ENCODE assay signal across 28 cellular contexts in genomic region chr2:71815701-71816100, GRCh38.
"Had no signal": no experiment of that assay in that cellular context is flagged by ENCODE, and none has a peak within 500 bp of the region (broad histone marks: within the 10 kb centered on the region; RNA-seq: fewer than 3 reads in every experiment).

No MANE protein-coding gene starts in this region.

- H3K9me3 Mint-ChIP-seq: stimulated activated naive B cell treated with anti-CD40 and anti-IgM and Interleukin-4, amounts not matched to agents 10 μg/mL and 1 μg/mL and 100 μg/mL, for 72 hours; stimulated activated naive CD8-positive, alpha-beta T cell treated with anti-CD3 and anti-CD28 coated beads, Interleukin-15, amount 100 ng/mL, for 72 hours; stimulated activated naive CD8-positive, alpha-beta T cell treated with anti-CD3 and anti-CD28 coated beads, Interleukin-15, Interleukin-2, amounts not matched to agents 100 ng/mL and 50 ng/mL, for 24 hours; type B pancreatic cell had no signal

- H3K9me3 ChIP-seq: stomach, suprapubic skin, testis, thoracic aorta, thyroid gland, tibial artery, tibial nerve, transverse colon, upper lobe of left lung, upper lobe of right lung, uterus, vagina had no signal

- H3K4me3 Mint-ChIP-seq: stimulated activated effector memory CD8-positive, alpha-beta T cell treated with anti-CD3 and anti-CD28 coated beads, Interleukin-12 subunit alpha, Interleukin-12 subunit beta, amount 100 ng/mL, for 72 hours; stimulated activated memory B cell treated with anti-CD40 and anti-IgM and Interleukin-4, amounts not matched to agents 10 μg/mL and 1 μg/mL and 100 μg/mL, for 72 hours; stimulated activated naive B cell treated with anti-CD40 and anti-IgM and Interleukin-4, amounts not matched to agents 10 μg/mL and 1 μg/mL and 100 μg/mL, for 72 hours; stimulated activated naive CD8-positive, alpha-beta T cell treated with anti-CD3 and anti-CD28 coated beads, Interleukin-15, amount 100 ng/mL, for 72 hours; stimulated activated naive CD8-positive, alpha-beta T cell treated with anti-CD3 and anti-CD28 coated beads, Interleukin-15, Interleukin-2, amounts not matched to agents 100 ng/mL and 50 ng/mL, for 24 hours; type B pancreatic cell had no signal

- H3K27ac Mint-ChIP-seq: stimulated activated effector memory CD8-positive, alpha-beta T cell treated with anti-CD3 and anti-CD28 coated beads, Interleukin-12 subunit alpha, Interleukin-12 subunit beta, amount 100 ng/mL, for 72 hours; stimulated activated memory B cell treated with anti-CD40 and anti-IgM and Interleukin-4, amounts not matched to agents 10 μg/mL and 1 μg/mL and 100 μg/mL, for 72 hours; stimulated activated naive B cell treated with anti-CD40 and anti-IgM and Interleukin-4, amounts not matched to agents 10 μg/mL and 1 μg/mL and 100 μg/mL, for 72 hours; stimulated activated naive CD8-positive, alpha-beta T cell treated with anti-CD3 and anti-CD28 coated beads, Interleukin-15, amount 100 ng/mL, for 72 hours; stimulated activated naive CD8-positive, alpha-beta T cell treated with anti-CD3 and anti-CD28 coated beads, Interleukin-15, Interleukin-2, amounts not matched to agents 100 ng/mL and 50 ng/mL, for 24 hours; type B pancreatic cell had no signal

- H3K4me1 Mint-ChIP-seq: stimulated activated effector memory CD8-positive, alpha-beta T cell treated with anti-CD3 and anti-CD28 coated beads, Interleukin-12 subunit alpha, Interleukin-12 subunit beta, amount 100 ng/mL, for 72 hours; stimulated activated memory B cell treated with anti-CD40 and anti-IgM and Interleukin-4, amounts not matched to agents 10 μg/mL and 1 μg/mL and 100 μg/mL, for 72 hours; stimulated activated naive B cell treated with anti-CD40 and anti-IgM and Interleukin-4, amounts not matched to agents 10 μg/mL and 1 μg/mL and 100 μg/mL, for 72 hours; stimulated activated naive CD8-positive, alpha-beta T cell treated with anti-CD3 and anti-CD28 coated beads, Interleukin-15, amount 100 ng/mL, for 72 hours had no signal

- ATAC-seq: stimulated activated effector memory CD8-positive, alpha-beta T cell treated with anti-CD3 and anti-CD28 coated beads, Interleukin-12 subunit alpha, Interleukin-12 subunit beta, amount 100 ng/mL, for 72 hours; stimulated activated memory B cell treated with anti-CD40 and anti-IgM and Interleukin-4, amounts not matched to agents 10 μg/mL and 1 μg/mL and 100 μg/mL, for 72 hours; stimulated activated naive B cell treated with anti-CD40 and anti-IgM and Interleukin-4, amounts not matched to agents 10 μg/mL and 1 μg/mL and 100 μg/mL, for 72 hours; stimulated activated naive CD8-positive, alpha-beta T cell treated with anti-CD3 and anti-CD28 coated beads, Interleukin-15, amount 100 ng/mL, for 72 hours; stimulated activated naive CD8-positive, alpha-beta T cell treated with anti-CD3 and anti-CD28 coated beads, Interleukin-15, Interleukin-2, amounts not matched to agents 100 U/mL and 50 U/mL, for 24 hours; upper lobe of right lung had no signal

- H3K27ac ChIP-seq: stomach, suprapubic skin, testis, thoracic aorta, thyroid gland, tibial artery, tibial nerve, transverse colon, upper lobe of left lung, upper lobe of right lung, uterus, vagina had no signal

- H3K27me3 Mint-ChIP-seq: stimulated activated naive CD8-positive, alpha-beta T cell treated with anti-CD3 and anti-CD28 coated beads, Interleukin-15, Interleukin-2, amounts not matched to agents 100 ng/mL and 50 ng/mL, for 24 hours had no signal

- H3K4me3 ChIP-seq: stomach, suprapubic skin, testis, thoracic aorta, thyroid gland, tibial artery, tibial nerve, transverse colon, upper lobe of left lung, upper lobe of right lung, uterus, vagina had no signal

- H3K27me3 ChIP-seq: suprapubic skin, testis, thyroid gland, tibial artery, tibial nerve, transverse colon, upper lobe of left lung, upper lobe of right lung, uterus, vagina had no signal

- DNase-seq: stimulated activated CD4-positive, alpha-beta T cell treated with anti-CD3 and anti-CD28 coated beads, Interleukin-2, amount 100 ng/mL, for 48 hours; stimulated activated CD4-positive, alpha-beta T cell treated with anti-CD3 and anti-CD28 coated beads, Interleukin-4, amount 100 ng/mL, for 1 hour; stimulated activated CD4-positive, alpha-beta T cell treated with anti-CD3 and anti-CD28 coated beads, Interleukin-4, amount 100 ng/mL, for 24 hours; stimulated activated CD4-positive, alpha-beta T cell treated with anti-CD3 and anti-CD28 coated beads, Interleukin-4, amount 100 ng/mL, for 4 hours; stimulated activated CD8-positive, alpha-beta memory T cell treated with anti-CD3 and anti-CD28 coated beads, Interleukin-4, amount 100 ng/mL, for 48 hours; stimulated activated naive B cell treated with anti-CD40 and anti-IgM and Interleukin-4, amounts not matched to agents 10 μg/mL and 1 μg/mL and 100 μg/mL, for 72 hours; stimulated activated naive CD4-positive, alpha-beta T cell; stimulated activated naive CD4-positive, alpha-beta T cell treated with Interleukin-2 at 50 U/mL for 16 hours; stimulated activated naive CD8-positive, alpha-beta T cell treated with anti-CD3 and anti-CD28 coated beads, Interleukin-15, amount 100 ng/mL, for 72 hours; stimulated activated naive CD8-positive, alpha-beta T cell treated with anti-CD3 and anti-CD28 coated beads, Interleukin-15, Interleukin-2, amounts not matched to agents 100 U/mL and 50 U/mL, for 24 hours; stomach; substantia nigra; testis; thyroid gland; tibial artery; transverse colon; trophoblast cell; upper lobe of left lung; upper lobe of right lung; uterus had no signal

- H3K4me1 ChIP-seq: stomach, thyroid gland, tibial artery, tibial nerve, transverse colon, upper lobe of left lung, upper lobe of right lung, uterus, vagina had no signal

- H3K36me3 ChIP-seq: stomach, suprapubic skin, thoracic aorta, thyroid gland, tibial artery, tibial nerve, transverse colon, upper lobe of left lung, upper lobe of right lung, uterus, vagina had no signal

- H3K36me3 Mint-ChIP-seq: stimulated activated effector memory CD8-positive, alpha-beta T cell treated with anti-CD3 and anti-CD28 coated beads, Interleukin-12 subunit alpha, Interleukin-12 subunit beta, amount 100 ng/mL, for 72 hours; stimulated activated memory B cell treated with anti-CD40 and anti-IgM and Interleukin-4, amounts not matched to agents 10 μg/mL and 1 μg/mL and 100 μg/mL, for 72 hours; stimulated activated naive B cell treated with anti-CD40 and anti-IgM and Interleukin-4, amounts not matched to agents 10 μg/mL and 1 μg/mL and 100 μg/mL, for 72 hours; type B pancreatic cell had no signal
